Comparison of ENCODE assay signal across 12 cellular contexts in the genomic region with DNA sequence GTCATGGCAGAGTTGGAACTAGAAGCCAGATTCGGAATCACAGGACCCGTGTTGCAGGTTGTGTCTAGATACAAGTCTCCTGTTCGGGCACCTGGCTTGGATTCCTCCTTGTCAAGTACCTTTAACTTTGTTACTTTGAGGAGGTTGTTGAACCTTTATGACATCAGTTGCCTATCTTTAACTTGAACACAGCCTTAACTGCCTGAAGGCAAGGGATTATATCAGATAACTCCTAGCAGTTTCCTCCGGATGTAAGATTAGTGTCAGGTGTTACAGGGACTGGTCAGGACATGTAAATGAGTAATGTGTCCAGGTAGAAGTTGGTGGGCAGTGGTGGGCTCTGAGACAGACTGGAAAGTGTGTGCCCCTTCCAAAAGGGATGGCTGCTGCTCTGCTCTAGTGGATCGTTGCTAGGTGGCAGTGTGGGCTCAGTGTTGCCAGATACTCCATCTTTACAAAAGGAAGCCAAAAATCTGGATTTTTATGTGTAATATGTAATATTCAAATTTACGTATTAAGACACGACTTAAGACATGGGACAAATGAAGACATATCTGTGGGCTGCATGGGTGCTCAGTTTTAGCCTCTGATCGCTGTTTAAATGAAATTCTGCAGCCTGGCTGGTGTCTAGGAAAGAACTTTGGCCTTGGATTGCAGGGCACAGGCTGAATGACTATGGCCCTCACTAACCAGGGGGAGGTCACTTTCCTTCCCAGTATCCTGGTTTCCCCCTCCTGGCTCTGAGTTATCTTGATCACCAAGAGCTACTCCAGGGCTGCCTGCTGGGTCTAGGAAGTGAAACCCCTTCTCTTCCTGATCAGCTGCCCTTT. TPM values are rescaled to one million over a fixed set of nuclear protein-coding genes. Genes with fewer than 3 reads are reported as not detected.
A peak's percentile ranks its signal among the peaks of the same experiment; 100 is the strongest.
DNase-seq lines count a peak whose midpoint lies in the region; ATAC-seq, FAIRE-seq and TF ChIP-seq lines count a peak whose summit lies in the region.
"Had no signal": no experiment of that assay in that cellular context is flagged by ENCODE, and none has a peak within 500 bp of the region (broad histone marks: within the 10 kb centered on the region; RNA-seq: fewer than 3 reads in every experiment).

No MANE protein-coding gene starts in this region.

- POLR2A ChIA-PET in HCT116 (lab: Charles Lee), result no interaction called here
- POLR2A ChIA-PET in GM12878 (lab: Charles Lee), result no interaction called here

- no peaks in the 10 kb centered on the region for H3K9me2 ChIP-seq in HCT116 (ENCODE audit: insufficient read depth)

- ATAC-seq in HCT116 (no peak), GM12878 (peak; percentile 32), memory B cell (ENCODE audit: low read depth) (no peak), GM19452 (IDR thresholded peaks at IDR 0.05; ENCODE audit: unreplicated experiment) (no peak), GM21447 (IDR thresholded peaks at IDR 0.05; ENCODE audit: unreplicated experiment) (no peak)

- H3K4me3 Mint-ChIP-seq in memory B cell, result no peak overlapping the region

- peaks cover 13% of the 10 kb centered on the region for H3K36me3 Mint-ChIP-seq in memory B cell

- no peak overlapping the region for H3K4me2 ChIP-seq in HCT116 (ENCODE audit: low read length)
- no peak overlapping the region for H3K4me2 ChIP-seq in GM12878 (ENCODE audit: control insufficient read depth, insufficient read depth)

- no peak for DNase-seq in BE2C
- DNase-seq in HCT116 (ENCODE audit: low read depth, low spot score), result no peak
- no peak for DNase-seq in GM12878 (ENCODE audit: low read depth, low spot score)
- no peak for DNase-seq in memory B cell (ENCODE audit: low spot score in 2 of 2)
- DNase-seq in MG63, result no peak
- no peak for DNase-seq in RCC 7860 (ENCODE audit: low spot score)
- DNase-seq: activated naive CD4-positive, alpha-beta T cell had no signal

- CTCF ChIA-PET in HCT116 (lab: Charles Lee), result no interaction called here
- CTCF ChIA-PET in GM12878 (lab: Yijun Ruan, JAX), result interaction anchor here (1.1 to 2.1 kb wide), 4 partner anchors 46 to 291 kb away, joined by 3 to 7 read pairs (median 3); no protein-coding TSS in a partner anchor

- TF ChIP-seq POLR2A in HCT116 (IDR thresholded peaks at IDR 0.05; ENCODE audit: borderline replicate concordance, extremely low read depth, insufficient read depth, insufficient read length), result no peak
- TF ChIP-seq POLR2A in GM12878 (IDR thresholded peaks at IDR 0.05; ENCODE audit: low read depth, low read length), result no peak

- no peaks in the 10 kb centered on the region for H3K9me3 ChIP-seq in BE2C
- H3K9me3 ChIP-seq in HCT116 (ENCODE audit: control insufficient read depth in 1 of 2, insufficient read depth in 1 of 2, low read depth in 1 of 2, low read length in 2 of 2), result no peaks in the 10 kb centered on the region
- no peaks in the 10 kb centered on the region; the same call in 2 of the 3 replicates for H3K9me3 ChIP-seq in GM12878 (replicated peaks; ENCODE audit: control insufficient read depth, insufficient read depth, low read length)
- H3K9me3 ChIP-seq in MG63, result no peaks in the 10 kb centered on the region; the same call in 1 of the 2 replicates

- TF ChIP-seq EP300 in GM12878 (IDR thresholded peaks at IDR 0.05; ENCODE audit: borderline replicate concordance in 1 of 2, control insufficient read depth in 1 of 2, low read depth in 2 of 2, low read length in 2 of 2), result no peak

- intact Hi-C loops in HCT116 (cut with micrococcal nuclease) (no loop called here), GM12878 (cut with micrococcal nuclease; ENCODE audit: unreplicated experiment) (no loop called here)

- H3K4me3 ChIP-seq in BE2C (ENCODE audit: low read depth, low read length) (no peak overlapping the region), HCT116 (replicated peaks in 1 of 2; ENCODE audit: low read depth in 1 of 2, low read length in 2 of 2) (no peak overlapping the region), GM12878 (no peak overlapping the region), MG63 (no peak overlapping the region)

- H3K27me3 Mint-ChIP-seq in memory B cell, result no peaks in the 10 kb centered on the region
- H3K27me3 Mint-ChIP-seq: activated CD4-positive, alpha-beta T cell treated with anti-CD3 and anti-CD28 coated beads, Interleukin-2, amount 10 ng/mL, durations not matched to agents 24 days and 14 days; CD4-positive, CD25-positive, alpha-beta regulatory T cell had no signal

- in situ Hi-C loops in GM12878 (cut with MboI), result no loop called here

- peaks cover 45% of the 10 kb centered on the region for H3K4me1 ChIP-seq in BE2C
- no peaks in the 10 kb centered on the region for H3K4me1 ChIP-seq in HCT116 (ENCODE audit: control insufficient read depth in 1 of 2, insufficient read depth in 2 of 2, low read length in 2 of 2)
- peaks cover 19% of the 10 kb centered on the region for H3K4me1 ChIP-seq in GM12878 (ENCODE audit: control insufficient read depth, insufficient read depth, low read length)

- RAD21 ChIA-PET in HCT116 (lab: Charles Lee; ENCODE audit: low non-redundant PET in 1 of 2, low total read pairs in 2 of 2, uncharacterized antibody in 2 of 2, unreplicated experiment in 2 of 2), result no interaction called here
- RAD21 ChIA-PET in GM12878 (lab: Charles Lee; ENCODE audit: unreplicated experiment), result interaction anchor here (1.0 to 2.1 kb wide), 2 partner anchors 11 to 44 kb away, joined by 3 to 4 read pairs; no protein-coding TSS in a partner anchor

- FAIRE-seq in GM12878 (lab: Jason Lieb, UNC), result no peak
- FAIRE-seq in RCC 7860 (lab: Jason Lieb, UNC), result no peak
- FAIRE-seq: endometrium had no signal

- H3K9ac ChIP-seq in HCT116 (ENCODE audit: low read length) (no peak overlapping the region), GM12878 (ENCODE audit: control insufficient read depth, insufficient read depth, low read length) (no peak overlapping the region)

- 75% methylated on average over 8 of the region's 8 CpGs for WGBS in GM12878 (ENCODE audit: insufficient coverage, insufficient replicate concordance, low lambda C conversion rate, missing lambda C conversion rate)

- SMC1A ChIA-PET in GM12878 (lab: Charles Lee; ENCODE audit: uncharacterized antibody, unreplicated experiment), result interaction anchor here (1.0 kb wide), 1 partner anchor 27 kb away, joined by 3 read pairs; no protein-coding TSS in a partner anchor

- H3K27ac ChIP-seq in HCT116 (ENCODE audit: low read depth, low read length) (no peak overlapping the region), GM12878 (ENCODE audit: control insufficient read depth, insufficient read depth) (peak overlapping the region; percentile 45)

- H4K20me1 ChIP-seq in HCT116 (ENCODE audit: insufficient read depth), result no peaks in the 10 kb centered on the region
- H4K20me1 ChIP-seq in GM12878 (ENCODE audit: control insufficient read depth, insufficient read depth), result 0 out of 2 replicates have a peak, but pooled peaks cover 3% of the 10 kb centered on the region

- peak; percentile 36; the same call in 1 of the 2 replicates for TF ChIP-seq RAD21 in HCT116 (IDR thresholded peaks at IDR 0.05; ENCODE audit: low read depth)
- TF ChIP-seq RAD21 in GM12878 (IDR thresholded peaks at IDR 0.05; ENCODE audit: insufficient read depth, low read depth, low read length), result no peak

- H3K27me3 ChIP-seq in BE2C, result no peaks in the 10 kb centered on the region
- H3K27me3 ChIP-seq in HCT116 (ENCODE audit: insufficient read depth, low read length), result no peaks in the 10 kb centered on the region
- no peaks in the 10 kb centered on the region for H3K27me3 ChIP-seq in GM12878 (replicated peaks in 1 of 2; ENCODE audit: control insufficient read depth in 2 of 2, insufficient read depth in 2 of 2, low read length in 1 of 2)
- no peaks in the 10 kb centered on the region for H3K27me3 ChIP-seq in MG63

- H3K36me3 ChIP-seq in BE2C, result no peaks in the 10 kb centered on the region; the same call in 1 of the 2 replicates
- no peaks in the 10 kb centered on the region for H3K36me3 ChIP-seq in HCT116 (ENCODE audit: control insufficient read depth in 1 of 2, insufficient read depth in 2 of 2, low read length in 2 of 2)
- peaks cover 1 to 5% of the 10 kb centered on the region in 2 experiments; a peak in 2 of 4 replicates for H3K36me3 ChIP-seq in GM12878 (ENCODE audit: control insufficient read depth in 2 of 2, insufficient read depth in 2 of 2, low read length in 1 of 2)
- peaks cover 19% of the 10 kb centered on the region for H3K36me3 ChIP-seq in MG63

- peak; percentile 45 for TF ChIP-seq CTCF in BE2C (IDR thresholded peaks at IDR 0.05; ENCODE audit: low read depth, low read length)
- TF ChIP-seq CTCF in HCT116 (IDR thresholded peaks at IDR 0.05 in 2 of 3, conservative IDR thresholded peaks at IDR 0.05 in 1 of 3; ENCODE audit: borderline replicate concordance in 1 of 3, insufficient read depth in 1 of 3, low read depth in 2 of 3, low read length in 2 of 3), result no peak
- peak in 1 of 3 experiments; percentile 21; a peak in 1 of 6 replicates for TF ChIP-seq CTCF in GM12878 (IDR thresholded peaks at IDR 0.05 in 2 of 3, conservative IDR thresholded peaks at IDR 0.05 in 1 of 3; ENCODE audit: control insufficient read depth in 2 of 3, extremely low read depth in 1 of 3, insufficient read depth in 1 of 3, low read depth in 3 of 3, low read length in 3 of 3)

- peak overlapping the region; percentile 5 for H3K27ac Mint-ChIP-seq in memory B cell

- H3K9me3 Mint-ChIP-seq in memory B cell, result no peaks in the 10 kb centered on the region
- H3K9me3 Mint-ChIP-seq: activated CD4-positive, alpha-beta T cell treated with anti-CD3 and anti-CD28 coated beads, Interleukin-2, amount 10 ng/mL, durations not matched to agents 24 days and 14 days had no signal

- no peak overlapping the region for H2AFZ ChIP-seq in HCT116 (ENCODE audit: low read depth, low read length, poor library complexity, severe bottlenecking)
- H2AFZ ChIP-seq in GM12878 (ENCODE audit: control insufficient read depth, low read depth, low read length), result no peak overlapping the region

- peaks cover 72% of the 10 kb centered on the region for H3K4me1 Mint-ChIP-seq in memory B cell

- H3K79me2 ChIP-seq in HCT116 (ENCODE audit: insufficient read depth, low read length) (peaks cover 74% of the 10 kb centered on the region), GM12878 (ENCODE audit: control insufficient read depth, insufficient read depth, low read length) (peaks cover 70% of the 10 kb centered on the region)

- no TSS peak for BruUV-seq in HCT116 (replicated peaks; lab: Mats Ljungman, UMichigan)
- no TSS peak for BruUV-seq in GM12878 (replicated peaks; lab: Mats Ljungman, UMichigan)

RNA-seq across cellular contexts. Expression of gene CHMP4B, which starts 27.1 kb away (rescaled TPM):
- polyA plus RNA-seq in BE2C (2012; ENCODE audit: insufficient read depth, insufficient read length, low read depth), result 132 TPM
- total RNA-seq in HCT116 (2021; ENCODE audit: unreplicated experiment), result 56.9 TPM
- 62.1 and 65.3 TPM in 2 replicates for polyA plus RNA-seq in HCT116 (2012)
- total RNA-seq in GM12878 (2013; cell fraction: nucleolus; rRNA removed), result 6.9 and 9.9 TPM in 2 replicates
- total RNA-seq in GM12878 (2014; rRNA removed), result 46.6 and 47.7 TPM in 2 replicates
- total RNA-seq in GM12878 (2014; rRNA removed; fragmentation: Illumina TruSeq; extraction: Trizol), result 52.6 and 54.1 TPM in 2 replicates
- 96.3 and 98.7 TPM in 2 replicates for total RNA-seq in GM12878 (2021)
- polyA plus RNA-seq in GM12878 (2011; ENCODE audit: low read depth), result 96.7 TPM
- 63.3 and 64.9 TPM in 2 replicates for polyA plus RNA-seq in GM12878 (2011; rRNA removed)
- 50.1 and 54.9 TPM in 2 replicates for polyA plus RNA-seq in GM12878 (2011; cell fraction: cytosol; rRNA removed)
- polyA plus RNA-seq in GM12878 (2011; cell fraction: nucleus; rRNA removed), result 19.2 and 25.0 TPM in 2 replicates
- 88.4 and 104 TPM in 2 replicates for polyA plus RNA-seq in GM12878 (2012)
- polyA plus RNA-seq in GM12878 (2014; fragmentation: Illumina TruSeq; extraction: Trizol), result 117 and 118 TPM in 2 replicates
- polyA plus RNA-seq in GM12878 (2014; fragmentation: Nextera tagmentation; extraction: Ambion mirVana), result 10 to 100 TPM in 1 of 2 experiments, 1 to 10 TPM in 1; 4.2 to 12.9 TPM
- 102 and 105 TPM in 2 replicates for polyA plus RNA-seq in GM12878 (2014; rRNA removed)
- polyA plus RNA-seq in GM12878 (2016; fragmentation: Nextera tagmentation; extraction: Ambion mirVana), result 1 to 10 TPM; 5.0 to 6.7 TPM
- 14.0 and 17.8 TPM in 2 replicates for polyA minus RNA-seq in GM12878 (2011; rRNA and poly(A)+ RNA removed)
- 13.9 and 18.4 TPM in 2 replicates for polyA minus RNA-seq in GM12878 (2011; cell fraction: cytosol; rRNA and poly(A)+ RNA removed)
- polyA minus RNA-seq in GM12878 (2011; cell fraction: nucleus; rRNA and poly(A)+ RNA removed), result 3.5 and 5.2 TPM in 2 replicates
- 73.9 and 82.3 TPM in 2 replicates for total RNA-seq in MG63 (2014; rRNA removed; shearing (Covaris generic); ENCODE audit: low replicate concordance)
